ENCODE assay signal across 8 cellular contexts in the genomic region with DNA sequence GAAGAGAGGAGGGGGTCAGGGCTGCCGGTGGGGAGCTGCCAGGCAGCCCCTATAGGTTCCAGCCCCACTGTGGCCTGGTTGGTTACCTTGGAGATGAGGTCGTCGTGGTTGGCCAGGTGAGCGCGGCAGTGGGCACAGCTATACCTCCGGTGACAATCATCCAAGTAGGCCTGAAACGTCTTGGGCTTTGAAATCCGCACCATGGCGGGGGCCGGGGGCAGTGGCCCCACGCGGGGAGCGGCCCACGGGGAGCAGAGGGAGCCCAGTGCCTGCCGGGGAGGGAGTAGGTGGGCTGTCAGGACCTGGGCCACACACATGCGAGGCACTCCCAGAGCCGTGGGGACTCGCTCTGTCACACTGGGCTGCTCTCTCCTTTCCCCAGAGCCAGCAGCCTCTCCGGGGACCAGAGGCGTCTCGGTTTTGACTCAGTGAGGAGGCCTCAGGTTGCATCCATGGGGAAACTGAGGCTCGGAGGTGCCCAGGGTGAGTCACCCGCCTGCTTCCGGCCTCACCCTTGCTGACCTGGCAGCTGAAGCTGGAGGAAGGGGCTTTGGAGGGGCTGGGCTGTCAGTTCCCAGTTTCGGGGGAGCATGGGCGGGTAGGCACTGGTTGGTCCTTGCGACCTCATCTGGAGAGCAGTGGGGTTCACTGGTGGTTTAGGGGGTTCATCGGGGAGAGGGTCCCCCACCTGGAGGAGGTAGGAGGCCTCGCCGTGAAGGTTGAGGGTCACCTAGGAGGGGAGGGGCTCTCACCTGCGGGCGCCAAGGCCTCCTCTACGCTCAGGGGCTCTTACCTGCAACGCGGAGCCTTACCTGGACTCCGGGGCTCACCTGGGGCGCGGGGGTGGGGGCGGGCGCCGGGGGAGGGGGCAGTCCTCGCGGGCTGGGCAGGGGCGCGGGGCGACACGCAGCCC. TPM values are rescaled to one million over a fixed set of nuclear protein-coding genes. Genes with fewer than 3 reads are reported as not detected.
DNase-seq lines count a peak whose midpoint lies in the region; ATAC-seq and TF ChIP-seq lines count a peak whose summit lies in the region.

No MANE protein-coding gene starts in this region.

- H3K4me3 ChIP-seq in body of pancreas (peak overlapping the region; percentile 53 to 73), lower lobe of right lung (peak overlapping the region; percentile 86), upper lobe of left lung (peak overlapping the region; percentile 57 to 85 (median 80))

- peaks cover 28% of the 10 kb centered on the region for H3K9me3 Mint-ChIP-seq in activated naive CD4-positive, alpha-beta T cell treated with anti-CD3 and anti-CD28 coated beads, Interleukin-2, amount 10 ng/mL, durations not matched to agents 7 days and 5 days

- WGBS in body of pancreas, 2 donors: 5 to 7% methylated on average over 5 to 46 of the region's 47 CpGs
- WGBS in upper lobe of left lung, 2 donors: 10 to 11% methylated on average over 1 to 30 of the region's 47 CpGs

- H3K4me3 Mint-ChIP-seq in activated naive CD4-positive, alpha-beta T cell treated with anti-CD3 and anti-CD28 coated beads, Interleukin-2, amount 10 ng/mL, durations not matched to agents 7 days and 5 days: peak overlapping the region; percentile 89

- no peaks in the 10 kb centered on the region for H3K27me3 Mint-ChIP-seq in activated naive CD4-positive, alpha-beta T cell treated with anti-CD3 and anti-CD28 coated beads, Interleukin-2, amount 10 ng/mL, durations not matched to agents 7 days and 5 days

- DNase-seq in activated naive CD4-positive, alpha-beta T cell treated with anti-CD3 and anti-CD28 coated beads, Interleukin-2, amount 10 ng/mL, durations not matched to agents 7 days and 5 days: peak; percentile 43
- DNase-seq in activated naive CD4-positive, alpha-beta T cell (lab: John Stamatoyannopoulos, UW): no peak
- DNase-seq in body of pancreas (peak; percentile 29 to 47 (median 40)), lower lobe of right lung (peak; percentile 65), upper lobe of left lung (peak in 1 of 2 donors; percentile 84)

- peaks cover 51% of the 10 kb centered on the region for H3K36me3 Mint-ChIP-seq in activated naive CD4-positive, alpha-beta T cell treated with anti-CD3 and anti-CD28 coated beads, Interleukin-2, amount 10 ng/mL, durations not matched to agents 7 days and 5 days

- TF ChIP-seq POLR2A in body of pancreas (IDR thresholded peaks at IDR 0.05) (no peak), upper lobe of left lung (IDR thresholded peaks at IDR 0.05) (no peak)

- H3K27ac ChIP-seq in body of pancreas: peak overlapping the region; percentile 90 to 98 (median 92)
- H3K27ac ChIP-seq in lower lobe of right lung: peak overlapping the region; percentile 94
- H3K27ac ChIP-seq in upper lobe of left lung: peak overlapping the region; percentile 91 to 99 (median 96)

- TF ChIP-seq EP300 in upper lobe of left lung (IDR thresholded peaks at IDR 0.05): no peak

- peak overlapping the region; percentile 93 for H3K27ac Mint-ChIP-seq in activated naive CD4-positive, alpha-beta T cell treated with anti-CD3 and anti-CD28 coated beads, Interleukin-2, amount 10 ng/mL, durations not matched to agents 7 days and 5 days

- no peak for TF ChIP-seq CTCF in body of pancreas (IDR thresholded peaks at IDR 0.05)
- no peak for TF ChIP-seq CTCF in lower lobe of right lung (IDR thresholded peaks at IDR 0.05)
- TF ChIP-seq CTCF in upper lobe of left lung (IDR thresholded peaks at IDR 0.05): no peak

- H3K4me1 Mint-ChIP-seq in activated naive CD4-positive, alpha-beta T cell treated with anti-CD3 and anti-CD28 coated beads, Interleukin-2, amount 10 ng/mL, durations not matched to agents 7 days and 5 days: peaks cover 49% of the 10 kb centered on the region

- peak; percentile 8 for ATAC-seq in body of pancreas
- no peak for ATAC-seq in lower lobe of right lung
- ATAC-seq in upper lobe of left lung (ENCODE audit: low FRiP score in 2 of 2): no peak
- ATAC-seq in HG03342 (IDR thresholded peaks at IDR 0.05; ENCODE audit: unreplicated experiment): no peak
- ATAC-seq in GM19397 (IDR thresholded peaks at IDR 0.05; ENCODE audit: unreplicated experiment): no peak
- ATAC-seq in GM21825 (IDR thresholded peaks at IDR 0.05; ENCODE audit: unreplicated experiment): no peak

- H3K4me1 ChIP-seq in body of pancreas (peaks cover 46% of the 10 kb centered on the region), lower lobe of right lung (peaks cover 56% of the 10 kb centered on the region), upper lobe of left lung (peaks cover 38 to 58% (median 43%) of the 10 kb centered on the region in 4 donors)

- intact Hi-C loops in body of pancreas (cut with DNase I) (no loop called here), lower lobe of right lung (cut with DNase I) (no loop called here)

- CTCF ChIA-PET in activated naive CD4-positive, alpha-beta T cell treated with anti-CD3 and anti-CD28 coated beads, Interleukin-2, amount 10 ng/mL, durations not matched to agents 7 days and 5 days (lab: Charles Lee): interaction anchor here (2.3 to 5.2 kb wide), 2 partner anchors 16 to 47 kb away, joined by 6 to 54 read pairs; a partner anchor contains a TSS

- H3K27me3 ChIP-seq in body of pancreas (no peaks in the 10 kb centered on the region), lower lobe of right lung (ENCODE audit: low read depth) (no peaks in the 10 kb centered on the region), upper lobe of left lung (no peaks in the 10 kb centered on the region)

- H3K36me3 ChIP-seq in body of pancreas (replicated peaks in 1 of 2; ENCODE audit: insufficient read depth in 1 of 2, low read depth in 2 of 2): peaks cover 0 to 2% of the 10 kb centered on the region in 2 donors
- peaks cover 20% of the 10 kb centered on the region for H3K36me3 ChIP-seq in lower lobe of right lung
- H3K36me3 ChIP-seq in upper lobe of left lung: peaks cover 2 to 16% (median 9%) of the 10 kb centered on the region in 4 donors

- H3K9me3 ChIP-seq in body of pancreas (no peaks in the 10 kb centered on the region), lower lobe of right lung (peaks cover 19% of the 10 kb centered on the region), upper lobe of left lung (peaks cover 0 to 26% (median 13%) of the 10 kb centered on the region in 4 donors)

RNA-seq across cellular contexts. Expression of a gene that starts 0.6 kb away (rescaled TPM):
- total RNA-seq in body of pancreas (10 to 100 TPM; 28.3 to 84.8 TPM), lower lobe of right lung (113 TPM), upper lobe of left lung (100 to 1,000 TPM in 4 of 6 donors, 10 to 100 TPM in 2; 81.5 to 228 (median 116) TPM)

RNA-seq across cellular contexts. Expression of a gene that starts 3.7 kb away (rescaled TPM):
- 1 to 10 TPM; 1.8 to 2.6 TPM for total RNA-seq in body of pancreas
- 1.6 TPM for total RNA-seq in lower lobe of right lung
- total RNA-seq in upper lobe of left lung: 1 to 10 TPM in 5 of 6 donors, under 1 TPM in 1; 0.69 to 9.4 (median 1.4) TPM

RNA-seq across cellular contexts. Expression of a gene that starts 17.9 kb away (rescaled TPM):
- total RNA-seq in body of pancreas (1 to 10 TPM in 1 of 2 donors, not detected in 1; 1.8 TPM), lower lobe of right lung (14.4 TPM), upper lobe of left lung (10 to 100 TPM in 2 of 6 donors, 1 to 10 TPM in 4; 1.1 to 17.8 (median 5.4) TPM)

RNA-seq across cellular contexts. Expression of a gene that starts 19.6 kb away (rescaled TPM):
- total RNA-seq in body of pancreas (10 to 100 TPM; 29.3 to 32.2 TPM), lower lobe of right lung (68.9 TPM), upper lobe of left lung (10 to 100 TPM; 44.4 to 99.4 (median 80.0) TPM)

RNA-seq across cellular contexts. Expression of a gene that starts 27.6 kb away (rescaled TPM):
- total RNA-seq in body of pancreas (10 to 100 TPM; 28.8 to 35.3 TPM), lower lobe of right lung (84.6 TPM), upper lobe of left lung (100 to 1,000 TPM in 2 of 6 donors, 10 to 100 TPM in 4; 48.9 to 120 (median 76.0) TPM)

Comparison
In these comparisons a context has a peak if more than half of its experiments do, and no peak if none do; other contexts are left out.
1. DNase-seq: peak in activated naive CD4-positive, alpha-beta T cell treated with anti-CD3 and anti-CD28 coated beads, Interleukin-2, amount 10 ng/mL, durations not matched to agents 7 days and 5 days (single experiment), body of pancreas (4 of 4) and lower lobe of right lung (single experiment); none in activated naive CD4-positive, alpha-beta T cell (0 of 4).
2. Peak in every context shown above with its lines, with median percentiles within 50 percentile points of each other: H3K27ac ChIP-seq and H3K4me3 ChIP-seq.